Comparison of ENCODE assay signal across 20 cellular contexts in genomic region chr11:28417601-28418323, GRCh38.
DNase-seq lines count a peak whose midpoint lies in the region; ATAC-seq, FAIRE-seq and TF ChIP-seq lines count a peak whose summit lies in the region.
"Had no signal": no experiment of that assay in that cellular context is flagged by ENCODE, and none has a peak within 500 bp of the region (broad histone marks: within the 10 kb centered on the region; RNA-seq: fewer than 3 reads in every experiment).

No MANE protein-coding gene starts in this region.

- BruUV-seq in IMR-90 (replicated peaks; lab: Mats Ljungman, UMichigan), result no TSS peak

- in situ Hi-C loops in IMR-90 (cut with MboI; ENCODE audit: low sequenced_read_pairs), result no loop called here

- CTCF ChIA-PET in IMR-90 (lab: Yijun Ruan, JAX), result no interaction called here
- CTCF ChIA-PET in SK-N-SH (lab: Yijun Ruan, JAX), result no interaction called here

- no peaks in the 10 kb centered on the region for H3K79me2 ChIP-seq in SK-N-SH (ENCODE audit: insufficient read depth)

- no peak overlapping the region for H4K91ac ChIP-seq in IMR-90 (ENCODE audit: insufficient read depth, low read depth, low read length)

- H3K4me1 ChIP-seq in IMR-90 (ENCODE audit: control insufficient read depth, insufficient read depth, low read length) (no peaks in the 10 kb centered on the region), SK-N-SH (ENCODE audit: control insufficient read depth in 1 of 2, insufficient read depth in 2 of 2, low read depth in 1 of 2, low read length in 1 of 2) (peaks cover 3 to 4% of the 10 kb centered on the region in 2 experiments; a peak in 2 of 4 replicates)

- DNase-seq in Right ventricle myocardium superior (no peak), cardiac septum (ENCODE audit: low spot score) (no peak), IMR-90 (peak; percentile 17), SK-N-SH (no peak), retina (peak; percentile 2), HTR-8/SVneo (ENCODE audit: insufficient read length, low spot score) (no peak), iPS-NIHi7 (ENCODE audit: extremely low spot score) (no peak)
- DNase-seq: Calu3; CD4-positive, alpha-beta T cell; DMS79; KBM-7; MV-4-11; NCI-H1417; NCI-H187 treated with DMSO at 0.1 percent for 48 hours; RPMI8226; T-helper 17 cell had no signal

- WGBS in IMR-90 (ENCODE audit: extremely low coverage in 2 of 2, insufficient read length in 1 of 2), 2 experiments, result 40% methylated on average over 1 of the region's 5 CpGs; no CpG with 5 or more reads in 1 of the 2 experiments
- WGBS in SK-N-SH (ENCODE audit: low lambda C conversion rate), result 81% methylated on average over 5 of the region's 5 CpGs

- no peak overlapping the region for H2BK15ac ChIP-seq in IMR-90 (ENCODE audit: low read depth, low read length)

- no peak overlapping the region; a peak in 1 of 4 replicates for H4K8ac ChIP-seq in IMR-90 (ENCODE audit: low read depth in 2 of 2, low read length in 2 of 2)

- no peak overlapping the region for H2AK9ac ChIP-seq in IMR-90 (replicated peaks; ENCODE audit: low read depth, low read length, poor library complexity)

- H3K4me3 ChIP-seq in IMR-90 (ENCODE audit: insufficient read depth, low read depth, low read length), result no peak overlapping the region
- no peak overlapping the region for H3K4me3 ChIP-seq in SK-N-SH (ENCODE audit: low read depth in 2 of 2, low read length in 1 of 2)
- H3K4me3 ChIP-seq: GM23338 had no signal

- intact Hi-C loops in Right ventricle myocardium superior (cut with DNase I), result no loop called here
- intact Hi-C loops in cardiac septum (cut with DNase I), result no loop called here
- intact Hi-C loops in IMR-90 (cut with micrococcal nuclease), result no loop called here

- no peak overlapping the region for H3K9ac ChIP-seq in IMR-90 (ENCODE audit: low read depth, low read length)
- no peak overlapping the region for H3K9ac ChIP-seq in SK-N-SH

- H3K4ac ChIP-seq in IMR-90 (ENCODE audit: low read depth, low read length), result peak overlapping the region; percentile 37; the same call in 1 of the 2 replicates

- no peak for FAIRE-seq in HTR-8/SVneo (lab: Jason Lieb, UNC)
- FAIRE-seq: G401.6 had no signal

- H2AFZ ChIP-seq in IMR-90 (replicated peaks; ENCODE audit: low read length, poor library complexity) (no peak overlapping the region), SK-N-SH (ENCODE audit: low read depth) (no peak overlapping the region)
- H2AFZ ChIP-seq: GM23338 had no signal

- no peaks in the 10 kb centered on the region for H3K79me1 ChIP-seq in IMR-90 (ENCODE audit: low read depth in 1 of 2, low read length in 2 of 2)

- no peak overlapping the region for H2BK5ac ChIP-seq in IMR-90 (ENCODE audit: low read depth, low read length, poor library complexity, severe bottlenecking)

- no peaks in the 10 kb centered on the region for H3K9me1 ChIP-seq in IMR-90 (ENCODE audit: insufficient read depth, low read length)

- H2BK120ac ChIP-seq in IMR-90 (ENCODE audit: low read depth, low read length), result peak overlapping the region; percentile 6; the same call in 1 of the 2 replicates

- ATAC-seq in Right ventricle myocardium superior (ENCODE audit: poor library complexity), result peak; percentile 48
- ATAC-seq in IMR-90 (ENCODE audit: low read depth), result no peak
- ATAC-seq in GM21367 (IDR thresholded peaks at IDR 0.05; ENCODE audit: unreplicated experiment), result no peak
- ATAC-seq: GM23338, HCT116, T-helper 17 cell had no signal

- no peak for TF ChIP-seq EP300 in SK-N-SH (IDR thresholded peaks at IDR 0.05; ENCODE audit: borderline replicate concordance in 1 of 2, low read depth in 1 of 2, low read length in 1 of 2)

- no peak overlapping the region for H3K18ac ChIP-seq in IMR-90 (ENCODE audit: low read depth, low read length)

- H3K23ac ChIP-seq in IMR-90 (ENCODE audit: low read depth, low read length), result no peak overlapping the region

- H3K36me3 ChIP-seq in IMR-90 (ENCODE audit: control insufficient read depth, insufficient read depth, low read length) (no peaks in the 10 kb centered on the region), SK-N-SH (replicated peaks in 1 of 2; ENCODE audit: control insufficient read depth in 1 of 2, insufficient read depth in 2 of 2, low read length in 1 of 2) (no peaks in the 10 kb centered on the region)

- H3K14ac ChIP-seq in IMR-90 (replicated peaks; ENCODE audit: low read depth, low read length), result 0 out of 2 replicates have a peak overlapping the region, but pooled peaks have one; percentile 18

- H3K56ac ChIP-seq in IMR-90 (ENCODE audit: extremely low read depth, insufficient read depth, low read length), result no peak overlapping the region

- H3F3A ChIP-seq in SK-N-SH (replicated peaks; ENCODE audit: insufficient read depth), result peaks cover 5% of the 10 kb centered on the region

- TF ChIP-seq RAD21 in IMR-90 (IDR thresholded peaks at IDR 0.05; ENCODE audit: low read length), result no peak
- TF ChIP-seq RAD21 in SK-N-SH (IDR thresholded peaks at IDR 0.05; ENCODE audit: low read length), result no peak

- H3K27ac ChIP-seq in IMR-90 (ENCODE audit: insufficient read depth, low read length), result no peak overlapping the region
- no peak overlapping the region for H3K27ac ChIP-seq in SK-N-SH (ENCODE audit: low read depth in 2 of 2, low read length in 1 of 2)

- no peaks in the 10 kb centered on the region for H3K27me3 ChIP-seq in IMR-90 (ENCODE audit: control insufficient read depth, insufficient read depth, low read length)
- H3K27me3 ChIP-seq in SK-N-SH (ENCODE audit: insufficient read depth), result no peaks in the 10 kb centered on the region

- H3K4me2 ChIP-seq in IMR-90 (ENCODE audit: low read depth, low read length) (no peak overlapping the region), SK-N-SH (no peak overlapping the region)
- H3K4me2 ChIP-seq: GM23338 had no signal

- no peak overlapping the region; the same call in 1 of the 2 replicates for H2AK5ac ChIP-seq in IMR-90 (ENCODE audit: low read depth, low read length)

- no peak for TF ChIP-seq POLR2A in IMR-90 (IDR thresholded peaks at IDR 0.05; ENCODE audit: low read depth, low read length)

- no peaks in the 10 kb centered on the region for H3K9me2 ChIP-seq in SK-N-SH

- peak overlapping the region; percentile 42; the same call in 1 of the 2 replicates for H2BK20ac ChIP-seq in IMR-90 (ENCODE audit: low read depth, low read length)

- H4K20me1 ChIP-seq in IMR-90 (ENCODE audit: insufficient read depth, low read length) (no peaks in the 10 kb centered on the region), SK-N-SH (ENCODE audit: insufficient read depth) (no peaks in the 10 kb centered on the region)

- dilution Hi-C loops in IMR-90 (cut with HindIII; ENCODE audit: low sequenced_read_pairs, unreplicated experiment), result no loop called here

- H4K5ac ChIP-seq in IMR-90 (ENCODE audit: low read depth, low read length), result no peak overlapping the region

- no peak for TF ChIP-seq CTCF in IMR-90 (conservative IDR thresholded peaks at IDR 0.05; ENCODE audit: low read depth, low read length)
- TF ChIP-seq CTCF in SK-N-SH (IDR thresholded peaks at IDR 0.05), result no peak

- H3K9me3 ChIP-seq in IMR-90 (ENCODE audit: control insufficient read depth, insufficient read depth, low read length) (no peaks in the 10 kb centered on the region), SK-N-SH (0 out of 2 replicates have a peak, but pooled peaks cover 5% of the 10 kb centered on the region)

- POLR2A ChIA-PET in IMR-90 (lab: Charles Lee; ENCODE audit: unreplicated experiment) (no interaction called here), SK-N-SH (lab: Yijun Ruan, JAX) (no interaction called here)

TF ChIP-seq in IMR-90, 13 proteins besides CTCF, POLR2A, EP300 and RAD21:
- TF ChIP-seq CHD1 (IDR thresholded peaks at IDR 0.05; ENCODE audit: low read depth, low read length) (no peak), NFE2L2 (IDR thresholded peaks at IDR 0.05; ENCODE audit: low read depth, low read length) (no peak), MAFK (IDR thresholded peaks at IDR 0.05; ENCODE audit: low read depth, low read length) (no peak)

TF ChIP-seq in SK-N-SH, 30 proteins besides CTCF, POLR2A, EP300 and RAD21 (continues in another document):
- no peak for TF ChIP-seq USF1 (IDR thresholded peaks at IDR 0.05; ENCODE audit: borderline replicate concordance, low read depth)
- no peak for TF ChIP-seq IRF3 (IDR thresholded peaks at IDR 0.05; ENCODE audit: low read depth, low read length)
- no peak for TF ChIP-seq FOXJ3 (CRISPR knock-in tag; IDR thresholded peaks at IDR 0.05)
- TF ChIP-seq TCF12 (IDR thresholded peaks at IDR 0.05), result peak; percentile 22; the same call in 1 of the 2 replicates
- 0 out of 2 replicates have a peak, but pooled peaks have one; percentile 17 for TF ChIP-seq TEAD4 (IDR thresholded peaks at IDR 0.05; ENCODE audit: borderline replicate concordance, insufficient read depth)
- TF ChIP-seq GATA2 (CRISPR knock-in tag; IDR thresholded peaks at IDR 0.05), result no peak
- TF ChIP-seq YY1 (IDR thresholded peaks at IDR 0.05; ENCODE audit: low read depth), result no peak
- peak; percentile 21; the same call in 1 of the 2 replicates for TF ChIP-seq FOSL2 (IDR thresholded peaks at IDR 0.05; ENCODE audit: borderline replicate concordance, low read depth)
- no peak for TF ChIP-seq FOXM1 (IDR thresholded peaks at IDR 0.05; ENCODE audit: low read depth)
- TF ChIP-seq PBX3 (IDR thresholded peaks at IDR 0.05), result peak; percentile 32
- TF ChIP-seq ELF1 (IDR thresholded peaks at IDR 0.05), result no peak
- TF ChIP-seq GABPA (IDR thresholded peaks at IDR 0.05; ENCODE audit: low read depth), result no peak

Comparison
In these comparisons a context has a peak if more than half of its experiments do, and no peak if none do; other contexts are left out.
1. DNase-seq: peak in IMR-90 (single experiment) and retina (single experiment); none in Right ventricle myocardium superior (single experiment), cardiac septum (single experiment), SK-N-SH (single experiment), HTR-8/SVneo (single experiment) and iPS-NIHi7 (single experiment).